ENCODE assay signal across 16 cellular contexts in genomic region chr17:61323015-61323379, GRCh38.
DNase-seq lines count a peak whose midpoint lies in the region; FAIRE-seq and TF ChIP-seq lines count a peak whose summit lies in the region.
"Had no signal": no experiment of that assay in that cellular context is flagged by ENCODE, and none has a peak within 500 bp of the region (broad histone marks: within the 10 kb centered on the region; RNA-seq: fewer than 3 reads in every experiment).

No MANE protein-coding gene starts in this region.

- H3K9ac ChIP-seq in mucosa of rectum (ENCODE audit: low read depth in 1 of 2, low read length in 2 of 2) = no peak overlapping the region

- no peaks in the 10 kb centered on the region; the same call in 1 of the 2 replicates for H3K36me3 ChIP-seq in SJCRH30
- no peaks in the 10 kb centered on the region for H3K36me3 ChIP-seq in mucosa of rectum (ENCODE audit: control insufficient read depth in 2 of 2, insufficient read depth in 2 of 2, low read length in 2 of 2)
- H3K36me3 ChIP-seq in suprapubic skin = no peaks in the 10 kb centered on the region

- TF ChIP-seq POLR2A in suprapubic skin (IDR thresholded peaks at IDR 0.05) (no peak), GM12891 (IDR thresholded peaks at IDR 0.05; ENCODE audit: low read depth, low read length) (no peak)

- TF ChIP-seq EP300 in suprapubic skin (IDR thresholded peaks at IDR 0.05) = no peak

- in situ Hi-C loops in GM13976 (cut with MboI; ENCODE audit: low sequenced_read_pairs, unreplicated experiment) = no loop called here

- DNase-seq in SJCRH30 = peak in 1 of 2 experiments; percentile 24
- peak; percentile 57 for DNase-seq in fibroblast of peridontal ligament (ENCODE audit: extremely low read depth)
- DNase-seq in suprapubic skin (ENCODE audit: low spot score in 2 of 2) = no peak
- no peak for DNase-seq in GM12891 (ENCODE audit: insufficient read length, low spot score)
- DNase-seq in GM19238 (ENCODE audit: insufficient read length, low spot score) = no peak
- no peak for DNase-seq in GM13976 (ENCODE audit: low spot score)
- DNase-seq in kidney glomerular epithelial cell (lab: John Stamatoyannopoulos, UW) = no peak
- DNase-seq: activated CD4-positive, alpha-beta T cell treated with anti-CD3 and anti-CD28 coated beads for 36 hours; dermis blood vessel endothelial cell; KBM-7; NCI-H1436 treated with DMSO at 0.1 percent for 48 hours; NCI-H510A treated with DMSO at 0.1 percent for 48 hours; PC-3; substantia nigra; T-cell had no signal

- H3K9me3 ChIP-seq in SJCRH30 (replicated peaks) (peaks cover 2% of the 10 kb centered on the region; the same call in 1 of the 2 replicates), mucosa of rectum (ENCODE audit: control insufficient read depth in 2 of 2, low read length in 2 of 2) (no peaks in the 10 kb centered on the region), suprapubic skin (no peaks in the 10 kb centered on the region)

- peaks cover 40% of the 10 kb centered on the region for H3K4me1 ChIP-seq in SJCRH30
- no peaks in the 10 kb centered on the region for H3K4me1 ChIP-seq in mucosa of rectum (ENCODE audit: control insufficient read depth in 2 of 2, insufficient read depth in 2 of 2, low read length in 2 of 2)
- H3K4me1 ChIP-seq in suprapubic skin = peaks cover 4% of the 10 kb centered on the region

- H3K27ac ChIP-seq in SJCRH30 (peak overlapping the region; percentile 92), mucosa of rectum (ENCODE audit: low read depth in 2 of 2, low read length in 2 of 2) (peak overlapping the region; percentile 13 to 20), suprapubic skin (peak overlapping the region; percentile 27)

- no peaks in the 10 kb centered on the region for H3K27me3 ChIP-seq in SJCRH30
- peaks cover 6 to 12% of the 10 kb centered on the region in 2 donors for H3K27me3 ChIP-seq in mucosa of rectum (ENCODE audit: control insufficient read depth in 2 of 2, insufficient read depth in 2 of 2, low read length in 2 of 2)
- H3K27me3 ChIP-seq in suprapubic skin = no peaks in the 10 kb centered on the region

- TF ChIP-seq CTCF in suprapubic skin (IDR thresholded peaks at IDR 0.05) = no peak
- no peak for TF ChIP-seq CTCF in GM13976 (IDR thresholded peaks at IDR 0.05; ENCODE audit: borderline replicate concordance, control extremely low read depth, extremely low read depth, insufficient read depth, missing control alignments)

- no peak for FAIRE-seq in GM12891 (lab: Jason Lieb, UNC)

- no peak overlapping the region for H3K4me3 ChIP-seq in SJCRH30
- H3K4me3 ChIP-seq in mucosa of rectum (ENCODE audit: low read length in 2 of 2) = no peak overlapping the region
- no peak overlapping the region for H3K4me3 ChIP-seq in suprapubic skin

- 57% methylated on average over 4 of the region's 4 CpGs for WGBS in suprapubic skin

TF ChIP-seq in GM12891, 5 proteins besides CTCF, POLR2A, EP300 and RAD21:
- TF ChIP-seq SPI1 (IDR thresholded peaks at IDR 0.05; ENCODE audit: low read depth, low read length) (no peak), POLR2AphosphoS5 (IDR thresholded peaks at IDR 0.05; ENCODE audit: low read depth, low read length) (no peak), PAX5 (IDR thresholded peaks at IDR 0.05; ENCODE audit: insufficient read depth, low read length, severe bottlenecking) (no peak), POU2F2 (IDR thresholded peaks at IDR 0.05; ENCODE audit: low read depth, low read length) (no peak), TAF1 (IDR thresholded peaks at IDR 0.05; ENCODE audit: low read depth, low read length) (no peak)

Comparison
In these comparisons a context has a peak if more than half of its experiments do, and no peak if none do; other contexts are left out.
1. H3K27ac ChIP-seq: peak in every context shown above with its lines; median percentile 92 in SJCRH30; 27 in suprapubic skin; 16 in mucosa of rectum.